In the genomic region with DNA sequence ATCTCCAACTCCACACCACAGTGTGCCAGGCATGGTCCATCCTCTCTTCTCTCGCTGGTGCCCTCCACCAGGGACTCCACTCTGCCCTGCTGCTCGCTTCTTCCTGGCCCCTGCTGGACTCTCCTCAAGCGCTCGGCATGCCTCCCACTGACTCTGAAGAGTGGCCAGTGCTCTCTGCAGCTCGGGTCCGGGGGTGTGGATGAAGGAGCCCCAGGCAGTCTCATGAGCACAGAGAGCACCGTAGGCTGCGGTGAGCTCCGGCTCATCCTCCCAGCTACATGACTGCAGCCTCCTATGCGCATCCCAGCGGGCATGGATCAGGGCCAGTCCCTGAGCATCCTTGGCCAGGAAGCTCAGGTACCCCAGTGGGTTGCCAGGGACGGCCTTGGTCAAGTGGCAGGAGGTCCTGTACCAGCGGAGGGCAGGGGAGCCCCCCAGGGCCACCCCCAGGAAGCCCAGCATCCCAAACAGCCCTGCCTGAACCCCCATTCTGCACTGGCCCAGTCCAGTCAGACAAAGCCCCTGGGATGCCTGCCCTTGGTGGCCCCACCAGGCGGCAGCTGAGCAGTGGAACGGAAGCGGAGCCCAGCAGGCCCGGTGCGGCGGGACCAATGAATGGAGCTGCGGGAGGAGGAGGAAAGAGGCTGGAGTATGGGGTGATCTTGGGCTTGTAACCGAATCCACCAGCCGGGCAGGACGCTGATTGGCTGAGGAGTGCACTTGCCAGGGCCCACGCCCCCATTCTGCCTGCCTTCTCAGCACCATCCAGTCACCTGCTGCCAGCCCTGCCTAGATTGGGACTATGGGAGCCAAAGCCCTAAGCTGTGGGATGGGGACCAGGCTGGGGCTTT, we compare ENCODE assay signal across 10 cellular contexts. TPM values are rescaled to one million over a fixed set of nuclear protein-coding genes. Genes with fewer than 3 reads are reported as not detected.
DNase-seq lines count a peak whose midpoint lies in the region; ATAC-seq and TF ChIP-seq lines count a peak whose summit lies in the region.
"Had no signal": no experiment of that assay in that cellular context is flagged by ENCODE, and none has a peak within 500 bp of the region (broad histone marks: within the 10 kb centered on the region; RNA-seq: fewer than 3 reads in every experiment).

Gene PLA2G3 (minus strand): TSS at position 643 of the 851 bp plus-strand sequence. CDS start 154 bp downstream, at position 489.

- intact Hi-C loops in Right ventricle myocardium superior (cut with DNase I) (no loop called here), left ventricle myocardium inferior (cut with micrococcal nuclease) (no loop called here), transverse colon (cut with DNase I; ENCODE audit: low total_unique reads) (no loop called here)

- DNase-seq in Right ventricle myocardium superior: no peak
- no peak for DNase-seq in left ventricle myocardium inferior
- no peak for DNase-seq in SK-N-MC (ENCODE audit: low read depth, low spot score)
- DNase-seq in iPS DF 19.7 (ENCODE audit: low read depth, low spot score): peak; percentile 96
- peak; percentile 87 to 95 for DNase-seq in upper lobe of left lung
- no peak for DNase-seq in activated CD4-positive, alpha-beta T cell treated with anti-CD3 and anti-CD28 coated beads for 1 hour
- DNase-seq in transverse colon: no peak
- DNase-seq: DND-41 had no signal

- in situ Hi-C loops in transverse colon (cut with MboI; ENCODE audit: low pct_ligation_motif_present in 1 of 4, low pct_unique_long_range_greater_than_20kb in 1 of 4, low sequenced_read_pairs in 3 of 4): no loop called here

- TF ChIP-seq EP300 in upper lobe of left lung (IDR thresholded peaks at IDR 0.05): peak in 1 of 4 donors; percentile 2
- no peak for TF ChIP-seq EP300 in transverse colon (IDR thresholded peaks at IDR 0.05; ENCODE audit: low read depth)

- no peaks in the 10 kb centered on the region for H3K9me3 ChIP-seq in left ventricle myocardium inferior (replicated peaks)
- no peaks in the 10 kb centered on the region for H3K9me3 ChIP-seq in SK-N-MC (ENCODE audit: low read depth, low read length)
- H3K9me3 ChIP-seq in upper lobe of left lung: no peaks in the 10 kb centered on the region
- H3K9me3 ChIP-seq in transverse colon: no peaks in the 10 kb centered on the region

- peaks cover 9% of the 10 kb centered on the region for H3K4me1 ChIP-seq in left ventricle myocardium inferior
- peaks cover 0 to 7% (median 3%) of the 10 kb centered on the region in 4 donors for H3K4me1 ChIP-seq in upper lobe of left lung
- no peaks in the 10 kb centered on the region for H3K4me1 ChIP-seq in transverse colon

- ATAC-seq in Right ventricle myocardium superior (ENCODE audit: poor library complexity) (peak; percentile 19), upper lobe of left lung (ENCODE audit: low FRiP score in 2 of 2) (peak; percentile 66 to 92), HG02798 (IDR thresholded peaks at IDR 0.05; ENCODE audit: poor library complexity, unreplicated experiment) (no peak)

- H3K36me3 ChIP-seq in left ventricle myocardium inferior: no peaks in the 10 kb centered on the region
- H3K36me3 ChIP-seq in SK-N-MC (ENCODE audit: insufficient read depth, low read length): no peaks in the 10 kb centered on the region
- H3K36me3 ChIP-seq in upper lobe of left lung: no peaks in the 10 kb centered on the region
- H3K36me3 ChIP-seq in transverse colon: no peaks in the 10 kb centered on the region

- WGBS in upper lobe of left lung, 2 donors: 38 to 51% methylated on average over 17 to 18 of the region's 24 CpGs
- 65% methylated on average over 23 of the region's 24 CpGs; no CpG with 5 or more reads in 1 of the 2 donors for WGBS in transverse colon (ENCODE audit: low coverage in 1 of 2), 2 donors

- H3K27me3 ChIP-seq in left ventricle myocardium inferior (ENCODE audit: low read depth) (peaks cover 26% of the 10 kb centered on the region), upper lobe of left lung (no peaks in the 10 kb centered on the region), transverse colon (peaks cover 3% of the 10 kb centered on the region)

- TF ChIP-seq POLR2A in upper lobe of left lung (IDR thresholded peaks at IDR 0.05): peak in 2 of 4 donors; percentile 28 to 58
- no peak for TF ChIP-seq POLR2A in transverse colon (IDR thresholded peaks at IDR 0.05)

- no peak for TF ChIP-seq CTCF in left ventricle myocardium inferior (IDR thresholded peaks at IDR 0.05; ENCODE audit: borderline replicate concordance)
- peak in 4 of 6 experiments; percentile 28 to 74 (median 46) for TF ChIP-seq CTCF in upper lobe of left lung (IDR thresholded peaks at IDR 0.05)
- no peak for TF ChIP-seq CTCF in transverse colon (IDR thresholded peaks at IDR 0.05)

- H3K27ac ChIP-seq in left ventricle myocardium inferior (replicated peaks) (no peak within 1 kb of the TSS), SK-N-MC (0 out of 2 replicates have a peak within 1 kb of the TSS, but pooled peaks have one; percentile 19), upper lobe of left lung (peak within 1 kb of the TSS; percentile 17 to 80 (median 67)), transverse colon (no peak within 1 kb of the TSS)

- no peak within 1 kb of the TSS for H3K9ac ChIP-seq in SK-N-MC (ENCODE audit: insufficient read length)

- H3K4me3 ChIP-seq in left ventricle myocardium inferior (no peak within 1 kb of the TSS), SK-N-MC (peak within 1 kb of the TSS; percentile 49), upper lobe of left lung (peak within 1 kb of the TSS in 3 of 4 donors; percentile 21 to 44 (median 41)), transverse colon (no peak within 1 kb of the TSS)

RNA-seq across cellular contexts. Expression of gene PLA2G3, which starts in this region (rescaled TPM):
- total RNA-seq in Right ventricle myocardium superior: not detected
- total RNA-seq in left ventricle myocardium inferior: not detected
- total RNA-seq in upper lobe of left lung: 1 to 10 TPM in 5 of 6 donors, under 1 TPM in 1; 0.79 to 8.1 (median 5.5) TPM
- not detected for total RNA-seq in transverse colon
- total RNA-seq: T-helper 1 cell treated with Interleukin-12 subunit alpha and Interleukin-12 subunit beta and Interleukin-4 antibody, amounts not matched to agents 30 ng/mL and 1 ng/mL, for 36 hours had no signal

Comparison
In these comparisons a context has a peak if more than half of its experiments do, and no peak if none do; other contexts are left out.
1. Peak in ATAC-seq in Right ventricle myocardium superior; RNA of the gene not detected or under 1 TPM.
2. DNase-seq: peak in iPS DF 19.7 (single experiment) and upper lobe of left lung (2 of 2); none in Right ventricle myocardium superior (single experiment), left ventricle myocardium inferior (single experiment), SK-N-MC (single experiment), activated CD4-positive, alpha-beta T cell treated with anti-CD3 and anti-CD28 coated beads for 1 hour (single experiment) and transverse colon (single experiment).
3. H3K27ac ChIP-seq: peak in SK-N-MC (single experiment) and upper lobe of left lung (4 of 4); none in left ventricle myocardium inferior (single experiment) and transverse colon (0 of 4).
4. H3K4me3 ChIP-seq: peak in SK-N-MC (single experiment) and upper lobe of left lung (3 of 4); none in left ventricle myocardium inferior (single experiment) and transverse colon (0 of 4).
5. CTCF ChIP-seq: peak in upper lobe of left lung (4 of 6); none in left ventricle myocardium inferior (single experiment) and transverse colon (0 of 5).